ENCODE assay signal across 8 cellular contexts in the genomic region with DNA sequence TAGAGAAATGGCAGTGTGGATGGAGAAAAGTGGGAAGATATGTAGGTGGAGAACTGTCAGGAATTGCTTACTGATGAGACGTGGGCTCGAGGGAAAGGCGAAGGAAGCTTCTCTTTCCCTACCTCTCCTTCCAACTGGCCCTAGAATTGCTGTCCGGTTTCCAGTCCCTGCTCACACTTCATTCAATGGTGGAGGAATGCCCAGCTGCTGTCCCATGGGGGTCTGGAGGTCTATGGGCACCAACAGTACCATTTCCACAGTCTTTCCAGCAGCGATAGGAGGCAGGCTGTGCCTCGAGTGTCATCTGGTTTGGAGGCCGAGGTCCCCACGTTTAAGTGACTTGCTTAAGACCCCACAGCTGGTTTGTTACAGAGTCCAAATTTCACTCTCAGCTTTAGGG. TPM values are rescaled to one million over a fixed set of nuclear protein-coding genes. Genes with fewer than 3 reads are reported as not detected.
DNase-seq lines count a peak whose midpoint lies in the region; ATAC-seq, FAIRE-seq and TF ChIP-seq lines count a peak whose summit lies in the region.

No MANE protein-coding gene starts in this region.

- H3K4me3 Mint-ChIP-seq in CD8-positive, alpha-beta memory T cell, result peak overlapping the region; percentile 93 to 99 (median 97)
- peak overlapping the region; percentile 76 for H3K4me3 Mint-ChIP-seq in osteocyte (ENCODE audit: unreplicated experiment)

- POLR2A ChIA-PET in CD8-positive, alpha-beta memory T cell (lab: Charles Lee), result no interaction called here
- POLR2A ChIA-PET in RWPE1 (lab: Yijun Ruan, JAX; ENCODE audit: low non-redundant PET), result no interaction called here
- POLR2A ChIA-PET in endothelial cell of umbilical vein (lab: Charles Lee), result no interaction called here

- no peak overlapping the region for H3K27ac ChIP-seq in CD8-positive, alpha-beta memory T cell (ENCODE audit: low read depth, low read length)
- H3K27ac ChIP-seq in RWPE1 (peak overlapping the region; percentile 72), endothelial cell of umbilical vein (ENCODE audit: insufficient read depth, low read depth, low read length) (peak overlapping the region; percentile 25)

- no peak for FAIRE-seq in endothelial cell of umbilical vein (lab: Jason Lieb, UNC)
- no peak for FAIRE-seq in GM12891 (lab: Jason Lieb, UNC)

- no peaks in the 10 kb centered on the region for H3K36me3 ChIP-seq in CD8-positive, alpha-beta memory T cell (ENCODE audit: insufficient read depth, low read length)
- no peaks in the 10 kb centered on the region for H3K36me3 ChIP-seq in endothelial cell of umbilical vein (ENCODE audit: control insufficient read depth in 2 of 2, extremely low read depth in 1 of 2, insufficient read depth in 2 of 2, low read length in 2 of 2)
- H3K36me3 ChIP-seq in mucosa of descending colon (ENCODE audit: low read depth), result no peaks in the 10 kb centered on the region

- H3K79me2 ChIP-seq in endothelial cell of umbilical vein (ENCODE audit: control insufficient read depth, insufficient read depth, low read length), result no peaks in the 10 kb centered on the region

- CTCF ChIA-PET in CD8-positive, alpha-beta memory T cell (lab: Charles Lee), result no interaction called here
- CTCF ChIA-PET in RWPE1 (lab: Yijun Ruan, JAX) (interaction anchor here (0.6 kb wide), 1 partner anchor 24 kb away, joined by 4 read pairs; no protein-coding TSS in a partner anchor), endothelial cell of umbilical vein (lab: Charles Lee) (interaction anchor here (1.0 to 1.5 kb wide), 2 partner anchors 24 to 54 kb away, joined by 4 read pairs; no protein-coding TSS in a partner anchor)

- no peak for ATAC-seq in mucosa of descending colon

- DNase-seq in CD8-positive, alpha-beta memory T cell, result no peak
- DNase-seq in RWPE1 (ENCODE audit: low spot score) (no peak), endothelial cell of umbilical vein (ENCODE audit: low read depth, low spot score) (no peak), osteocyte (ENCODE audit: extremely low spot score, unreplicated experiment) (no peak), SHP77 treated with DMSO at 0.1 percent for 48 hours (lab: John Stamatoyannopoulos, UW) (no peak), GM12891 (ENCODE audit: insufficient read length, low spot score) (no peak), NCI-H524 (lab: John Stamatoyannopoulos, UW) (no peak), mucosa of descending colon (no peak)

- TF ChIP-seq POLR2A in endothelial cell of umbilical vein (IDR thresholded peaks at IDR 0.05; ENCODE audit: low read depth, low read length) (no peak), GM12891 (IDR thresholded peaks at IDR 0.05; ENCODE audit: low read depth, low read length) (no peak)

- H3K36me3 Mint-ChIP-seq in CD8-positive, alpha-beta memory T cell, result peaks cover 0 to 4% (median 0%) of the 10 kb centered on the region in 3 donors
- no peaks in the 10 kb centered on the region for H3K36me3 Mint-ChIP-seq in osteocyte (ENCODE audit: unreplicated experiment)

- H2AFZ ChIP-seq in endothelial cell of umbilical vein (ENCODE audit: low read depth, low read length), result peak overlapping the region; percentile 100

- H3K9me3 Mint-ChIP-seq in CD8-positive, alpha-beta memory T cell, result no peaks in the 10 kb centered on the region
- no peaks in the 10 kb centered on the region for H3K9me3 Mint-ChIP-seq in osteocyte (ENCODE audit: unreplicated experiment)

- no peaks in the 10 kb centered on the region for H3K27me3 ChIP-seq in CD8-positive, alpha-beta memory T cell (ENCODE audit: insufficient read depth, low read length, poor library complexity, severe bottlenecking)
- H3K27me3 ChIP-seq in endothelial cell of umbilical vein (ENCODE audit: control insufficient read depth in 2 of 2, insufficient read depth in 2 of 2, low read length in 2 of 2), result peaks cover 4 to 14% of the 10 kb centered on the region in 2 experiments

- peak overlapping the region; percentile 48 to 96 (median 90) for H3K27ac Mint-ChIP-seq in CD8-positive, alpha-beta memory T cell
- H3K27ac Mint-ChIP-seq in osteocyte (ENCODE audit: unreplicated experiment), result peak overlapping the region; percentile 62

- no peak overlapping the region for H3K9ac ChIP-seq in endothelial cell of umbilical vein (replicated peaks; ENCODE audit: extremely low read depth, insufficient read depth, low read length)

- H3K4me2 ChIP-seq in endothelial cell of umbilical vein (ENCODE audit: insufficient read depth, low read length), result peak overlapping the region; percentile 76

- intact Hi-C loops in endothelial cell of umbilical vein (cut with micrococcal nuclease), result no loop called here
- intact Hi-C loops in mucosa of descending colon (cut with DNase I, micrococcal nuclease), result no loop called here

- dilution Hi-C loops in endothelial cell of umbilical vein (cut with MboI; ENCODE audit: extremely low pct_ligation_motif_present, low sequenced_read_pairs), result no loop called here

- peaks cover 31 to 38% (median 34%) of the 10 kb centered on the region in 3 donors for H3K4me1 Mint-ChIP-seq in CD8-positive, alpha-beta memory T cell
- peaks cover 30% of the 10 kb centered on the region for H3K4me1 Mint-ChIP-seq in osteocyte (ENCODE audit: unreplicated experiment)

- TF ChIP-seq CTCF in RWPE1 (conservative IDR thresholded peaks at IDR 0.05; ENCODE audit: low read depth) (no peak), endothelial cell of umbilical vein (IDR thresholded peaks at IDR 0.05; ENCODE audit: extremely low read depth in 1 of 2, insufficient read depth in 1 of 2, low read depth in 1 of 2, low read length in 2 of 2) (no peak), osteocyte (IDR thresholded peaks at IDR 0.05) (no peak), mucosa of descending colon (IDR thresholded peaks at IDR 0.05) (no peak)

- no peaks in the 10 kb centered on the region for H4K20me1 ChIP-seq in endothelial cell of umbilical vein (replicated peaks; ENCODE audit: control insufficient read depth, extremely low read depth, insufficient read depth, low read length)

- no peaks in the 10 kb centered on the region for H3K9me1 ChIP-seq in endothelial cell of umbilical vein (replicated peaks; ENCODE audit: control insufficient read depth, extremely low read depth, insufficient read depth, low read length)

- peaks cover 0 to 4% of the 10 kb centered on the region in 2 donors for H3K27me3 Mint-ChIP-seq in CD8-positive, alpha-beta memory T cell
- H3K27me3 Mint-ChIP-seq in osteocyte (ENCODE audit: unreplicated experiment), result peaks cover 28% of the 10 kb centered on the region

- H3K4me3 ChIP-seq in CD8-positive, alpha-beta memory T cell (ENCODE audit: low read length), result peak overlapping the region; percentile 88
- H3K4me3 ChIP-seq in endothelial cell of umbilical vein (replicated peaks in 1 of 3; ENCODE audit: insufficient read depth in 1 of 3, low read depth in 1 of 3, low read length in 3 of 3) (peak overlapping the region in 2 of 3 experiments; percentile 8 to 40), mucosa of descending colon (no peak overlapping the region)

- peaks cover 15% of the 10 kb centered on the region for H3K4me1 ChIP-seq in CD8-positive, alpha-beta memory T cell (ENCODE audit: insufficient read depth, low read length)
- H3K4me1 ChIP-seq in endothelial cell of umbilical vein (ENCODE audit: control insufficient read depth, extremely low read depth, insufficient read depth, low read length), result peaks cover 14% of the 10 kb centered on the region
- H3K4me1 ChIP-seq in mucosa of descending colon (ENCODE audit: low read depth), result peaks cover 5% of the 10 kb centered on the region

- no TSS peak for BruUV-seq in endothelial cell of umbilical vein (replicated peaks; lab: Mats Ljungman, UMichigan)

- H3K9me3 ChIP-seq in CD8-positive, alpha-beta memory T cell (ENCODE audit: low read length), result no peaks in the 10 kb centered on the region
- H3K9me3 ChIP-seq in endothelial cell of umbilical vein (replicated peaks; ENCODE audit: control insufficient read depth, insufficient read depth, low read length), result no peaks in the 10 kb centered on the region
- no peaks in the 10 kb centered on the region for H3K9me3 ChIP-seq in mucosa of descending colon

TF ChIP-seq in endothelial cell of umbilical vein, 7 proteins besides CTCF, POLR2A, EP300 and RAD21:
- TF ChIP-seq EZH2 (IDR thresholded peaks at IDR 0.05; ENCODE audit: borderline replicate concordance, low read depth, low read length, severe bottlenecking) (no peak), GATA2 (IDR thresholded peaks at IDR 0.05; ENCODE audit: insufficient read depth, insufficient read length, low read depth, low read length) (no peak), MYC (IDR thresholded peaks at IDR 0.05; ENCODE audit: low read depth, low read length) (no peak)
- TF ChIP-seq, protein P1, sequence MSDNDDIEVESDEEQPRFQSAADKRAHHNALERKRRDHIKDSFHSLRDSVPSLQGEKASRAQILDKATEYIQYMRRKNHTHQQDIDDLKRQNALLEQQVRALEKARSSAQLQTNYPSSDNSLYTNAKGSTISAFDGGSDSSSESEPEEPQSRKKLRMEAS (IDR thresholded peaks at IDR 0.05; ENCODE audit: insufficient read depth, insufficient read length), result no peak

TF ChIP-seq in GM12891, 5 proteins besides CTCF, POLR2A, EP300 and RAD21:
- TF ChIP-seq PAX5 (IDR thresholded peaks at IDR 0.05; ENCODE audit: insufficient read depth, low read length, severe bottlenecking) (no peak), POLR2AphosphoS5 (IDR thresholded peaks at IDR 0.05; ENCODE audit: low read depth, low read length) (no peak), TAF1 (IDR thresholded peaks at IDR 0.05; ENCODE audit: low read depth, low read length) (no peak), POU2F2 (IDR thresholded peaks at IDR 0.05; ENCODE audit: low read depth, low read length) (no peak), SPI1 (IDR thresholded peaks at IDR 0.05; ENCODE audit: low read depth, low read length) (no peak)
TF ChIP-seq in GM12891: peak in this region for 0.

RNA-seq across cellular contexts. Expression of gene CD1D, which starts 31.5 kb away (rescaled TPM):
- total RNA-seq in CD8-positive, alpha-beta memory T cell, result not detected
- polyA plus RNA-seq in CD8-positive, alpha-beta memory T cell, result not detected
- total RNA-seq in endothelial cell of umbilical vein (not detected in 2 replicates), osteocyte (not detected in 2 replicates), mucosa of descending colon (1 to 10 TPM; 2.4 to 7.5 (median 5.4) TPM)
- not detected in 2 replicates for polyA plus RNA-seq in endothelial cell of umbilical vein
- not detected in 2 replicates for polyA plus RNA-seq in endothelial cell of umbilical vein (2011; cell fraction: cytosol; rRNA removed)
- polyA plus RNA-seq in endothelial cell of umbilical vein (2011; cell fraction: nucleus; rRNA removed), result not detected in 2 replicates
- not detected in 2 replicates for polyA plus RNA-seq in endothelial cell of umbilical vein (2012)
- not detected in 2 replicates for polyA minus RNA-seq in endothelial cell of umbilical vein
- polyA minus RNA-seq in endothelial cell of umbilical vein (2011; cell fraction: cytosol; rRNA and poly(A)+ RNA removed), result not detected
- polyA minus RNA-seq in endothelial cell of umbilical vein (2011; cell fraction: nucleus; rRNA and poly(A)+ RNA removed), result not detected in 2 replicates
- 1.8 TPM for polyA plus RNA-seq in GM12891 (2012; ENCODE audit: low read depth, missing spikeins)
